ENCODE assay signal across 2 cellular contexts in the genomic region with DNA sequence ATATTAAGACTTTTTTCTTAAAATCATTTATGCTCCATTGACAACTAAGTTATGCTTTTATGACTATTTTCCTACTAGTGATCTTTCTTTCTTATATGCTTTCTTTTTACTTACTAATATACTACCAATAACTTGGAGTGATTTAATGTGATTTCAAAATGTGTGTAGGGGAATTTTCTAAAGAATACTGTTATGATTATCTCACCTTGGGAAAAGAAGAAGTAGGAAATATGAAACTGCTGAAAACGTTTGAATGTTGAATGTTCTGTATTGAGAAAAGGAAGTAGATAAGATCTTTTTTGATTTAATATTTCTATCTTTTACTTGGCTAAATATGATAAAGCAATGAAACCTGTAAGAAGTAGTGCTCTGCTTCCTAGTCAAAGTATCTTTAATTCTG.
TF ChIP-seq lines count a peak whose summit lies in the region.

No MANE protein-coding gene starts in this region.

TF ChIP-seq in SK-N-SH, 30 proteins besides CTCF, POLR2A, EP300 and RAD21 (continued from another document):
- TF ChIP-seq, protein P1, sequence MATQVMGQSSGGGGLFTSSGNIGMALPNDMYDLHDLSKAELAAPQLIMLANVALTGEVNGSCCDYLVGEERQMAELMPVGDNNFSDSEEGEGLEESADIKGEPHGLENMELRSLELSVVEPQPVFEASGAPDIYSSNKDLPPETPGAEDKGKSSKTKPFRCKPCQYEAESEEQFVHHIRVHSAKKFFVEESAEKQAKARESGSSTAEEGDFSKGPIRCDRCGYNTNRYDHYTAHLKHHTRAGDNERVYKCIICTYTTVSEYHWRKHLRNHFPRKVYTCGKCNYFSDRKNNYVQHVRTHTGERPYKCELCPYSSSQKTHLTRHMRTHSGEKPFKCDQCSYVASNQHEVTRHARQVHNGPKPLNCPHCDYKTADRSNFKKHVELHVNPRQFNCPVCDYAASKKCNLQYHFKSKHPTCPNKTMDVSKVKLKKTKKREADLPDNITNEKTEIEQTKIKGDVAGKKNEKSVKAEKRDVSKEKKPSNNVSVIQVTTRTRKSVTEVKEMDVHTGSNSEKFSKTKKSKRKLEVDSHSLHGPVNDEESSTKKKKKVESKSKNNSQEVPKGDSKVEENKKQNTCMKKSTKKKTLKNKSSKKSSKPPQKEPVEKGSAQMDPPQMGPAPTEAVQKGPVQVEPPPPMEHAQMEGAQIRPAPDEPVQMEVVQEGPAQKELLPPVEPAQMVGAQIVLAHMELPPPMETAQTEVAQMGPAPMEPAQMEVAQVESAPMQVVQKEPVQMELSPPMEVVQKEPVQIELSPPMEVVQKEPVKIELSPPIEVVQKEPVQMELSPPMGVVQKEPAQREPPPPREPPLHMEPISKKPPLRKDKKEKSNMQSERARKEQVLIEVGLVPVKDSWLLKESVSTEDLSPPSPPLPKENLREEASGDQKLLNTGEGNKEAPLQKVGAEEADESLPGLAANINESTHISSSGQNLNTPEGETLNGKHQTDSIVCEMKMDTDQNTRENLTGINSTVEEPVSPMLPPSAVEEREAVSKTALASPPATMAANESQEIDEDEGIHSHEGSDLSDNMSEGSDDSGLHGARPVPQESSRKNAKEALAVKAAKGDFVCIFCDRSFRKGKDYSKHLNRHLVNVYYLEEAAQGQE (IDR thresholded peaks at IDR 0.05; ENCODE audit: low read depth, low read length) = no peak
- TF ChIP-seq JUND (IDR thresholded peaks at IDR 0.05) (no peak), IRF3 (IDR thresholded peaks at IDR 0.05; ENCODE audit: low read depth, low read length) (no peak), ZBTB33 (IDR thresholded peaks at IDR 0.05; ENCODE audit: borderline replicate concordance, low read depth) (no peak), FOXJ3 (CRISPR knock-in tag; IDR thresholded peaks at IDR 0.05) (no peak), YY1 (IDR thresholded peaks at IDR 0.05; ENCODE audit: low read depth) (no peak), FOSL2 (IDR thresholded peaks at IDR 0.05; ENCODE audit: borderline replicate concordance, low read depth) (no peak), MEF2A (IDR thresholded peaks at IDR 0.05; ENCODE audit: borderline replicate concordance, low read depth) (no peak), RXRA (IDR thresholded peaks at IDR 0.05; ENCODE audit: borderline replicate concordance, low read depth) (no peak), RFX5 (IDR thresholded peaks at IDR 0.05; ENCODE audit: low read length) (no peak), FOXM1 (IDR thresholded peaks at IDR 0.05; ENCODE audit: low read depth) (no peak), RCOR1 (IDR thresholded peaks at IDR 0.05; ENCODE audit: low read length) (no peak), CHD2 (IDR thresholded peaks at IDR 0.05; ENCODE audit: low read length, partially characterized antibody) (no peak), TEAD4 (IDR thresholded peaks at IDR 0.05; ENCODE audit: borderline replicate concordance, insufficient read depth) (no peak), NFIC (IDR thresholded peaks at IDR 0.05; ENCODE audit: borderline replicate concordance) (no peak), MXI1 (IDR thresholded peaks at IDR 0.05; ENCODE audit: low read depth, low read length) (no peak), GATA2 (CRISPR knock-in tag; IDR thresholded peaks at IDR 0.05) (no peak)
- TF ChIP-seq, protein P2, sequence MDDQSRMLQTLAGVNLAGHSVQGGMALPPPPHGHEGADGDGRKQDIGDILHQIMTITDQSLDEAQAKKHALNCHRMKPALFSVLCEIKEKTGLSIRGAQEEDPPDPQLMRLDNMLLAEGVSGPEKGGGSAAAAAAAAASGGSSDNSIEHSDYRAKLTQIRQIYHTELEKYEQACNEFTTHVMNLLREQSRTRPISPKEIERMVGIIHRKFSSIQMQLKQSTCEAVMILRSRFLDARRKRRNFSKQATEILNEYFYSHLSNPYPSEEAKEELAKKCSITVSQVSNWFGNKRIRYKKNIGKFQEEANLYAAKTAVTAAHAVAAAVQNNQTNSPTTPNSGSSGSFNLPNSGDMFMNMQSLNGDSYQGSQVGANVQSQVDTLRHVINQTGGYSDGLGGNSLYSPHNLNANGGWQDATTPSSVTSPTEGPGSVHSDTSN (IDR thresholded peaks at IDR 0.05) = no peak
- TF ChIP-seq, protein P3, sequence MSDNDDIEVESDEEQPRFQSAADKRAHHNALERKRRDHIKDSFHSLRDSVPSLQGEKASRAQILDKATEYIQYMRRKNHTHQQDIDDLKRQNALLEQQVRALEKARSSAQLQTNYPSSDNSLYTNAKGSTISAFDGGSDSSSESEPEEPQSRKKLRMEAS (IDR thresholded peaks at IDR 0.05; ENCODE audit: low read depth) = no peak
TF ChIP-seq in SK-N-SH: peak in this region for 0.

TF ChIP-seq in SK-N-SH treated with all-trans-retinoic acid at 6 μM for 48 hours, 23 proteins besides CTCF, POLR2A, EP300 and RAD21 (continued from another document):
- TF ChIP-seq, protein P4, sequence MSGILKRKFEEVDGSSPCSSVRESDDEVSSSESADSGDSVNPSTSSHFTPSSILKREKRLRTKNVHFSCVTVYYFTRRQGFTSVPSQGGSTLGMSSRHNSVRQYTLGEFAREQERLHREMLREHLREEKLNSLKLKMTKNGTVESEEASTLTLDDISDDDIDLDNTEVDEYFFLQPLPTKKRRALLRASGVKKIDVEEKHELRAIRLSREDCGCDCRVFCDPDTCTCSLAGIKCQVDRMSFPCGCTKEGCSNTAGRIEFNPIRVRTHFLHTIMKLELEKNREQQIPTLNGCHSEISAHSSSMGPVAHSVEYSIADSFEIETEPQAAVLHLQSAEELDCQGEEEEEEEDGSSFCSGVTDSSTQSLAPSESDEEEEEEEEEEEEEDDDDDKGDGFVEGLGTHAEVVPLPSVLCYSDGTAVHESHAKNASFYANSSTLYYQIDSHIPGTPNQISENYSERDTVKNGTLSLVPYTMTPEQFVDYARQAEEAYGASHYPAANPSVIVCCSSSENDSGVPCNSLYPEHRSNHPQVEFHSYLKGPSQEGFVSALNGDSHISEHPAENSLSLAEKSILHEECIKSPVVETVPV (CRISPR knock-in tag; IDR thresholded peaks at IDR 0.05) = no peak
- TF ChIP-seq ZNF565 (CRISPR knock-in tag; conservative IDR thresholded peaks at IDR 0.05; ENCODE audit: low read depth) = no peak
- TF ChIP-seq, protein P5, sequence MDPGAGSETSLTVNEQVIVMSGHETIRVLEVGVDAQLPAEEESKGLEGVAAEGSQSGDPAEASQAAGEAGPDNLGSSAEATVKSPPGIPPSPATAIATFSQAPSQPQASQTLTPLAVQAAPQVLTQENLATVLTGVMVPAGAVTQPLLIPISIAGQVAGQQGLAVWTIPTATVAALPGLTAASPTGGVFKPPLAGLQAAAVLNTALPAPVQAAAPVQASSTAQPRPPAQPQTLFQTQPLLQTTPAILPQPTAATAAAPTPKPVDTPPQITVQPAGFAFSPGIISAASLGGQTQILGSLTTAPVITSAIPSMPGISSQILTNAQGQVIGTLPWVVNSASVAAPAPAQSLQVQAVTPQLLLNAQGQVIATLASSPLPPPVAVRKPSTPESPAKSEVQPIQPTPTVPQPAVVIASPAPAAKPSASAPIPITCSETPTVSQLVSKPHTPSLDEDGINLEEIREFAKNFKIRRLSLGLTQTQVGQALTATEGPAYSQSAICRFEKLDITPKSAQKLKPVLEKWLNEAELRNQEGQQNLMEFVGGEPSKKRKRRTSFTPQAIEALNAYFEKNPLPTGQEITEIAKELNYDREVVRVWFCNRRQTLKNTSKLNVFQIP (CRISPR knock-in tag; IDR thresholded peaks at IDR 0.05; ENCODE audit: borderline replicate concordance, low read depth) = no peak
